In the genomic region with DNA sequence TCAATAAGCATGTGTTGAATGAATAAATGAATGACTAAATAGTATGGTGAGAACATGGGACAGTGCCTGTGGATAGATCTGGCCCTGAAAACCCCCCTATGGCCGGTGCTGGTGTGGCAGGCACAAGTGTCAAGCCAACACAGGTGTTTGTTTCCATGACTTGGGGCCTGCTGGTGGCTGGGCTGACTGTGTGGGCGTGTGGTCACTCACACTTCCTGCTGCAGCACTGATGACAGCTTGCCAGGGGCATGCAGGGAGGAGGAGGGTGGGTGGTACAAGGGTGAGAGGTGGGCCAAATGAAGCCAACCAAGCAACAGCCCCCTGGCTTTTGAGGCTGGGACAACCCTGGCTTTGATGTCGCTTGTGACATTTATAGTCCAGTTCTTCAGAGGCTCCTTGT, we compare ENCODE assay signal across 19 cellular contexts. TPM values are rescaled to one million over a fixed set of nuclear protein-coding genes. Genes with fewer than 3 reads are reported as not detected.
DNase-seq lines count a peak whose midpoint lies in the region; ATAC-seq and TF ChIP-seq lines count a peak whose summit lies in the region.
"Had no signal": no experiment of that assay in that cellular context is flagged by ENCODE, and none has a peak within 500 bp of the region (broad histone marks: within the 10 kb centered on the region; RNA-seq: fewer than 3 reads in every experiment).

No MANE protein-coding gene starts in this region.

- H3K9me3 Mint-ChIP-seq in activated naive CD8-positive, alpha-beta T cell treated with anti-CD3 and anti-CD28 coated beads for 36 hours = no peaks in the 10 kb centered on the region
- H3K9me3 Mint-ChIP-seq in MCF 10A (ENCODE audit: unreplicated experiment) = no peaks in the 10 kb centered on the region

- peak; percentile 33 for DNase-seq in GM19240 (ENCODE audit: insufficient read length, low spot score)
- peak; percentile 10 for DNase-seq in activated naive CD8-positive, alpha-beta T cell treated with anti-CD3 and anti-CD28 coated beads for 36 hours
- no peak for DNase-seq in islet precursor cell
- no peak for DNase-seq in MCF 10A (ENCODE audit: unreplicated experiment)
- DNase-seq in cortex of kidney (lab: John Stamatoyannopoulos, UW) = no peak
- DNase-seq in DMS153 (lab: John Stamatoyannopoulos, UW) = no peak
- DNase-seq: activated CD4-positive, alpha-beta T cell treated with anti-CD3 and anti-CD28 coated beads, Interleukin-2, amount 50 U/mL, for 4 hours; activated effector memory CD4-positive, alpha-beta T cell treated with Interleukin-2 at 50 U/mL for 16 hours; anterior cingulate cortex; midbrain; NCI-H1694 treated with DMSO at 0.1 percent for 48 hours; NCI-H446 treated with DMSO at 0.1 percent for 48 hours; small intestine; stimulated activated naive CD4-positive, alpha-beta T cell had no signal

- ATAC-seq in HG02938 (IDR thresholded peaks at IDR 0.05; ENCODE audit: unreplicated experiment) = peak; percentile 52

- no TSS peak for BruUV-seq in MCF 10A (replicated peaks; lab: Mats Ljungman, UMichigan)

- no peak overlapping the region for H3K27ac Mint-ChIP-seq in activated naive CD8-positive, alpha-beta T cell treated with anti-CD3 and anti-CD28 coated beads for 36 hours
- H3K27ac Mint-ChIP-seq in MCF 10A (ENCODE audit: low read depth, unreplicated experiment) = no peak overlapping the region

- TF ChIP-seq CTCF in GM12872 (IDR thresholded peaks at IDR 0.05; ENCODE audit: insufficient read depth, low read depth, low read length) (peak; percentile 35; the same call in 2 of the 3 replicates), MCF 10A (IDR thresholded peaks at IDR 0.05; ENCODE audit: unreplicated experiment) (no peak)

- CTCF ChIA-PET in MCF 10A (lab: Yijun Ruan, JAX) = interaction anchor here (0.7 to 13.2 kb wide), 9 partner anchors 11 to 431 kb away, joined by 3 to 208 read pairs (median 14); no protein-coding TSS in a partner anchor

- POLR2A ChIA-PET in MCF 10A (lab: Yijun Ruan, JAX) = no interaction called here

- H3K27me3 Mint-ChIP-seq in activated naive CD8-positive, alpha-beta T cell treated with anti-CD3 and anti-CD28 coated beads for 36 hours = peaks cover 3% of the 10 kb centered on the region
- peaks cover 41% of the 10 kb centered on the region for H3K27me3 Mint-ChIP-seq in MCF 10A (ENCODE audit: insufficient read depth, unreplicated experiment)

- intact Hi-C loops in MCF 10A (cut with micrococcal nuclease) = loop anchor here (10.0 kb wide), 1 partner anchor 562 kb away; no protein-coding TSS in a partner anchor

- H3K36me3 Mint-ChIP-seq in activated naive CD8-positive, alpha-beta T cell treated with anti-CD3 and anti-CD28 coated beads for 36 hours = no peaks in the 10 kb centered on the region
- no peaks in the 10 kb centered on the region for H3K36me3 Mint-ChIP-seq in MCF 10A (ENCODE audit: insufficient read depth, unreplicated experiment)

- no peak overlapping the region for H3K4me3 Mint-ChIP-seq in activated naive CD8-positive, alpha-beta T cell treated with anti-CD3 and anti-CD28 coated beads for 36 hours
- no peak overlapping the region for H3K4me3 Mint-ChIP-seq in MCF 10A (ENCODE audit: unreplicated experiment)

- peaks cover 3% of the 10 kb centered on the region for H3K4me1 Mint-ChIP-seq in activated naive CD8-positive, alpha-beta T cell treated with anti-CD3 and anti-CD28 coated beads for 36 hours
- H3K4me1 Mint-ChIP-seq in MCF 10A (ENCODE audit: insufficient read depth, unreplicated experiment) = peaks cover 5% of the 10 kb centered on the region

RNA-seq across cellular contexts. Expression of a gene that starts 30.3 kb away (rescaled TPM):
- not detected for total RNA-seq in activated naive CD8-positive, alpha-beta T cell treated with anti-CD3 and anti-CD28 coated beads for 36 hours
- not detected in 2 replicates for total RNA-seq in MCF 10A (2022)
- total RNA-seq: LHCN-M2 had no signal

RNA-seq across cellular contexts. Expression of a gene that starts 37.3 kb away (rescaled TPM):
- total RNA-seq in activated naive CD8-positive, alpha-beta T cell treated with anti-CD3 and anti-CD28 coated beads for 36 hours = not detected
- total RNA-seq in MCF 10A (2022) = not detected in 2 replicates
- total RNA-seq: LHCN-M2, SK-MEL-5 had no signal

RNA-seq across cellular contexts. Expression of a gene that starts 40.1 kb away (rescaled TPM):
- total RNA-seq in activated naive CD8-positive, alpha-beta T cell treated with anti-CD3 and anti-CD28 coated beads for 36 hours = not detected
- not detected in 2 replicates for total RNA-seq in MCF 10A (2022)
- total RNA-seq: LHCN-M2, omental fat pad, SK-MEL-5 had no signal

Comparison
In these comparisons a context has a peak if more than half of its experiments do, and no peak if none do; other contexts are left out.
1. DNase-seq: peak in GM19240 (single experiment) and activated naive CD8-positive, alpha-beta T cell treated with anti-CD3 and anti-CD28 coated beads for 36 hours (single experiment); none in islet precursor cell (single experiment), MCF 10A (single experiment), cortex of kidney (single experiment) and DMS153 (single experiment).